ENCODE assay signal across 9 cellular contexts in the genomic region with DNA sequence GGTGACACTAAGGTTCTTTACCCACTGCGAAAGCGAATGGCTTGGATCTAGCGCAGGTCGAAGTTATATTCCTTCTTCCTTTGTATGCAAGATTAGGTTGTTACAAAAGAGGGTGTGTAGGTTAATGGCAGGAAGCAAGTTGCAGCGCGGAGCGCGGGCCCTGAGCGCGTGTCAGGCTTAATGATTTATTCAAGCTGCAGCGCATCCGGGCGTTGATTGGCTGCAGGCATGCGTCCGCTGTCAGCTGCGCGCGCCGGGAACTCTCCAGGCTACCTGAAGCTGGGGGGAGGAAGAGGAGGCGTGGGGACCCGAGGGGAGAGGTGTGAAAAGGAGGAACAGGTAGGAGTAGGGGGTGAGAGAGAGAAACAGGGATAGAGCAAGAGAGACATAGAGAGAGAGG. TPM values are rescaled to one million over a fixed set of nuclear protein-coding genes. Genes with fewer than 3 reads are reported as not detected.
DNase-seq lines count a peak whose midpoint lies in the region; ATAC-seq and TF ChIP-seq lines count a peak whose summit lies in the region.
"Had no signal": no experiment of that assay in that cellular context is flagged by ENCODE, and none has a peak within 500 bp of the region (broad histone marks: within the 10 kb centered on the region; RNA-seq: fewer than 3 reads in every experiment).

No MANE protein-coding gene starts in this region.

- H3K4me3 Mint-ChIP-seq in activated naive CD4-positive, alpha-beta T cell treated with anti-CD3 and anti-CD28 coated beads, Interleukin-2, amount 50 U/mL, for 24 hours, result peak overlapping the region; percentile 64
- H3K4me3 Mint-ChIP-seq in type B pancreatic cell, result peak overlapping the region; percentile 82

- ATAC-seq in esophagus mucosa, result peak; percentile 69

- H3K4me1 Mint-ChIP-seq in activated naive CD4-positive, alpha-beta T cell treated with anti-CD3 and anti-CD28 coated beads, Interleukin-2, amount 50 U/mL, for 24 hours, result peaks cover 17% of the 10 kb centered on the region
- peaks cover 8% of the 10 kb centered on the region for H3K4me1 Mint-ChIP-seq in type B pancreatic cell (ENCODE audit: unreplicated experiment)

- peaks cover 68% of the 10 kb centered on the region for H3K27me3 Mint-ChIP-seq in activated naive CD4-positive, alpha-beta T cell treated with anti-CD3 and anti-CD28 coated beads, Interleukin-2, amount 50 U/mL, for 24 hours
- peaks cover 97% of the 10 kb centered on the region for H3K27me3 Mint-ChIP-seq in type B pancreatic cell

- no peaks in the 10 kb centered on the region for H3K36me3 Mint-ChIP-seq in activated naive CD4-positive, alpha-beta T cell treated with anti-CD3 and anti-CD28 coated beads, Interleukin-2, amount 50 U/mL, for 24 hours
- peaks cover 5% of the 10 kb centered on the region for H3K36me3 Mint-ChIP-seq in type B pancreatic cell

- H3K9me3 Mint-ChIP-seq in activated naive CD4-positive, alpha-beta T cell treated with anti-CD3 and anti-CD28 coated beads, Interleukin-2, amount 50 U/mL, for 24 hours, result peaks cover 12% of the 10 kb centered on the region
- H3K9me3 Mint-ChIP-seq in type B pancreatic cell, result peaks cover 4% of the 10 kb centered on the region

- H3K27ac Mint-ChIP-seq in activated naive CD4-positive, alpha-beta T cell treated with anti-CD3 and anti-CD28 coated beads, Interleukin-2, amount 50 U/mL, for 24 hours, result no peak overlapping the region
- no peak overlapping the region for H3K27ac Mint-ChIP-seq in type B pancreatic cell

- no peak for TF ChIP-seq CTCF in type B pancreatic cell (conservative IDR thresholded peaks at IDR 0.05)

- no peak for DNase-seq in activated naive CD4-positive, alpha-beta T cell treated with Interleukin-2 at 50 U/mL for 16 hours
- DNase-seq in NCI-H2029 (lab: John Stamatoyannopoulos, UW) (peak; percentile 91), type B pancreatic cell (ENCODE audit: extremely low spot score, unreplicated experiment) (no peak), activated gamma-delta T cell treated with Interleukin-2 at 50 U/mL for 16 hours (no peak)
- DNase-seq in NK-92 treated with Interleukin-12 subunit alpha and Interleukin-12 subunit beta, amount 100 ng/mL, for 24 hours (lab: John Stamatoyannopoulos, UW), result no peak
- no peak for DNase-seq in effector CD8-positive, alpha-beta T cell (lab: John Stamatoyannopoulos, UW)
- DNase-seq: DND-41 had no signal

RNA-seq across cellular contexts. Expression of gene ASCL1, which starts 7.4 kb away (rescaled TPM):
- total RNA-seq in esophagus mucosa (not detected), type B pancreatic cell (ENCODE audit: low replicate concordance) (7.5 and 10.4 TPM in 2 replicates)

RNA-seq across cellular contexts. Expression of gene PAH, which starts 47.8 kb away (rescaled TPM):
- total RNA-seq in esophagus mucosa, result not detected
- 5.8 and 13.3 TPM in 2 replicates for total RNA-seq in type B pancreatic cell (ENCODE audit: low replicate concordance)
